In the genomic region with DNA sequence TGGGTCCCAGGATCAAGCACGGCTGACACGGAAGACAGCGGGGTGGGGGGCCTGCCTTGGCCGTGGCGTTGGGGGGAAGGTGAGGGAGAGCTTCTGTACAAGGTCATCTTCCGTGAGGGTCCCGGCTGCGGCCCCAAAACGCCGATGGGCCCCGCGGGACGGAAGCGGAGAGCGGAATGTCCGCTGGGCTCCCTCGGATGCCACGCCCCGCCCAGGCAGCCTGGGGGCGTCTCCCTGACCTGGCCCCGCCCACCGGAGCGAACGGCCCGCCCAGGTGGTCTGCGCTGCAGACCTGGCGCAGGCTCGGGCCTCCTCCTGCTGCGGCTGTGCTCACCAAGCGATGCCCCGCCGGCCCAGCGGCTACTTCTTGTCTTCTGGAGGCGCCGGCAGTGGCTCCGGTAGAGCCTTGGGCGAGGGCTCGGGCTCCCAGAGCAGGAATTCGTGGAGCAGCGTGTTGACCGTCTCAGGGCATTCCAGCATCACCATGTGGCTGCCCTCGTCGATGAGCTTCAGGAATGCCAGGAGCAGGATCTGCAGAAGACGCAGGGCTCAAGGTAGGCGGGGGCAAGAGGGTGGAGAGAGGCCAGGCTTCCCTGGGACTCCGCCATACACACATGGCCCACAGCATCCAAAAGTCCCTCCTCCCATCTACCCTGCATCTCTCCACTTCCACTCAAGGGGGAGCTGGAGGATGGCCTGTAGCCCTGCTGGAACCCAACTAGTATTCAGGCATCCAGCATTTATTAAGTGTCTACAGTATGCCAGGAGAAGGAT, we compare ENCODE assay signal across 8 cellular contexts. TPM values are rescaled to one million over a fixed set of nuclear protein-coding genes. Genes with fewer than 3 reads are reported as not detected.
DNase-seq lines count a peak whose midpoint lies in the region; ATAC-seq and TF ChIP-seq lines count a peak whose summit lies in the region.

No MANE protein-coding gene starts in this region.

- H3K9me2 ChIP-seq in neural cell (ENCODE audit: insufficient read depth, low read length), result no peaks in the 10 kb centered on the region

- peak; percentile 82 for TF ChIP-seq CTCF in Panc1 (IDR thresholded peaks at IDR 0.05)
- peak; percentile 86 for TF ChIP-seq CTCF in fibroblast of pulmonary artery (IDR thresholded peaks at IDR 0.05; ENCODE audit: low read length, missing control alignments)
- peak; percentile 36 for TF ChIP-seq CTCF in neural cell (IDR thresholded peaks at IDR 0.05; ENCODE audit: poor library complexity, severe bottlenecking)

- H3K4me3 Mint-ChIP-seq in activated T-helper 1 cell treated with anti-CD3 and anti-CD28 coated beads, Interleukin-12 subunit alpha, Interleukin-12 subunit beta, Interleukin-2, Interleukin-4 antibody, amounts not matched to agents 30 ng/mL and 10 ng/mL and 1 ng/mL, durations not matched to agents 14 hours and 24 hours and 36 hours, result peak overlapping the region; percentile 85

- H3K27me3 Mint-ChIP-seq in activated T-helper 1 cell treated with anti-CD3 and anti-CD28 coated beads, Interleukin-12 subunit alpha, Interleukin-12 subunit beta, Interleukin-2, Interleukin-4 antibody, amounts not matched to agents 30 ng/mL and 10 ng/mL and 1 ng/mL, durations not matched to agents 14 hours and 24 hours and 36 hours (ENCODE audit: insufficient read depth), result no peaks in the 10 kb centered on the region

- H3K9me3 ChIP-seq in Panc1 (ENCODE audit: control insufficient read depth, insufficient read depth, low read depth, low read length) (no peaks in the 10 kb centered on the region), neural cell (ENCODE audit: low read length) (no peaks in the 10 kb centered on the region), subcutaneous abdominal adipose tissue (ENCODE audit: control insufficient read depth in 5 of 5, low read length in 5 of 5) (no peaks in the 10 kb centered on the region)

- peaks cover 2% of the 10 kb centered on the region for H3K36me3 Mint-ChIP-seq in activated T-helper 1 cell treated with anti-CD3 and anti-CD28 coated beads, Interleukin-12 subunit alpha, Interleukin-12 subunit beta, Interleukin-2, Interleukin-4 antibody, amounts not matched to agents 30 ng/mL and 10 ng/mL and 1 ng/mL, durations not matched to agents 14 hours and 24 hours and 36 hours (ENCODE audit: low read depth)

- H3K36me3 ChIP-seq in ACC112 (ENCODE audit: insufficient read depth, low read length) (peaks cover 4% of the 10 kb centered on the region; the same call in 1 of the 2 replicates), Panc1 (ENCODE audit: control insufficient read depth, insufficient read depth, low read length) (no peaks in the 10 kb centered on the region), neural cell (ENCODE audit: insufficient read depth, low read length) (peaks cover 6% of the 10 kb centered on the region), subcutaneous abdominal adipose tissue (ENCODE audit: control insufficient read depth in 5 of 5, insufficient read depth in 5 of 5, low read length in 5 of 5) (peaks cover 0 to 6% (median 0%) of the 10 kb centered on the region in 5 donors)

- no TSS peak for BruUV-seq in Panc1 (replicated peaks; lab: Mats Ljungman, UMichigan)

- in situ Hi-C loops in Panc1 (cut with HindIII; ENCODE audit: low pct_unique_long_range_greater_than_20kb, low sequenced_read_pairs), result no loop called here

- no peaks in the 10 kb centered on the region for H3K9me3 Mint-ChIP-seq in activated T-helper 1 cell treated with anti-CD3 and anti-CD28 coated beads, Interleukin-12 subunit alpha, Interleukin-12 subunit beta, Interleukin-2, Interleukin-4 antibody, amounts not matched to agents 30 ng/mL and 10 ng/mL and 1 ng/mL, durations not matched to agents 14 hours and 24 hours and 36 hours

- CTCF ChIA-PET in Panc1 (lab: Charles Lee), result interaction anchor here (0.7 to 1.4 kb wide), 7 partner anchors 13 to 176 kb away, joined by 3 to 10 read pairs (median 5); partner anchors contain the start of genes MRPL34 and NR2F6

- H3K4me3 ChIP-seq in ACC112 (ENCODE audit: low read depth, low read length), result peak overlapping the region; percentile 81
- H3K4me3 ChIP-seq in Panc1 (ENCODE audit: low read depth in 2 of 2, low read length in 2 of 2), result peak overlapping the region; percentile 52 to 59
- peak overlapping the region; percentile 66 for H3K4me3 ChIP-seq in fibroblast of pulmonary artery (replicated peaks; ENCODE audit: low read depth, low read length)
- no peak overlapping the region for H3K4me3 ChIP-seq in neural cell (ENCODE audit: low read length)
- peak overlapping the region; percentile 63 to 73 (median 70) for H3K4me3 ChIP-seq in subcutaneous abdominal adipose tissue (ENCODE audit: low read depth in 1 of 5, low read length in 5 of 5)

- intact Hi-C loops in Panc1 (cut with micrococcal nuclease; ENCODE audit: unreplicated experiment), result no loop called here
- intact Hi-C loops in activated T-helper 1 cell treated with anti-CD3 and anti-CD28 coated beads, Interleukin-12 subunit alpha, Interleukin-12 subunit beta, Interleukin-2, Interleukin-4 antibody, amounts not matched to agents 30 ng/mL and 10 ng/mL and 1 ng/mL, durations not matched to agents 14 hours and 24 hours and 36 hours (cut with micrococcal nuclease), result loop anchor here (1.0 to 5.0 kb wide), 8 partner anchors 10 to 174 kb away; partner anchors contain the start of genes BABAM1, GTPBP3, MRPL34 and NR2F6

- H3K4me2 ChIP-seq in neural cell (ENCODE audit: low read length), result no peak overlapping the region

- ATAC-seq in GM18517 (IDR thresholded peaks at IDR 0.05; ENCODE audit: unreplicated experiment), result peak; percentile 85
- ATAC-seq in HG03066 (IDR thresholded peaks at IDR 0.05; ENCODE audit: low read depth, unreplicated experiment), result peak; percentile 65
- peak; percentile 93 for ATAC-seq in Panc1

- POLR2A ChIA-PET in Panc1 (lab: Charles Lee), result interaction anchor here (0.7 kb wide), 2 partner anchors 13 kb away, joined by 3 to 4 read pairs; partner anchors contain the start of gene MRPL34

- no peaks in the 10 kb centered on the region for H3K79me2 ChIP-seq in ACC112 (ENCODE audit: control insufficient read depth, insufficient read depth, low read length, unreplicated experiment)
- no peaks in the 10 kb centered on the region for H3K79me2 ChIP-seq in neural cell (replicated peaks; ENCODE audit: insufficient read depth, low read length)

- H3K9ac ChIP-seq in neural cell (ENCODE audit: low read length) (no peak overlapping the region), subcutaneous abdominal adipose tissue (ENCODE audit: low read length in 5 of 5) (peak overlapping the region in 3 of 5 donors; percentile 38 to 45 (median 43))

- H3F3A ChIP-seq in neural cell (ENCODE audit: insufficient read depth, low read length, poor library complexity, severe bottlenecking), result no peaks in the 10 kb centered on the region

- H4K20me1 ChIP-seq in neural cell (ENCODE audit: insufficient read depth), result no peaks in the 10 kb centered on the region

- H3K4me1 ChIP-seq in ACC112 (ENCODE audit: control insufficient read depth, insufficient read depth, low read length, unreplicated experiment) (no peaks in the 10 kb centered on the region), Panc1 (ENCODE audit: control insufficient read depth, insufficient read depth, low read length) (peaks cover 3% of the 10 kb centered on the region; the same call in 1 of the 2 replicates), subcutaneous abdominal adipose tissue (ENCODE audit: control insufficient read depth in 5 of 5, insufficient read depth in 5 of 5, low read length in 5 of 5) (peaks cover 0 to 14% (median 10%) of the 10 kb centered on the region in 5 donors)

- DNase-seq in Panc1 (ENCODE audit: low read depth, low spot score) (peak; percentile 72), fibroblast of pulmonary artery (ENCODE audit: low read depth) (peak; percentile 90)
- peak; percentile 69 for DNase-seq in activated T-helper 1 cell treated with anti-CD3 and anti-CD28 coated beads, Interleukin-12 subunit alpha, Interleukin-12 subunit beta, Interleukin-2, Interleukin-4 antibody, amounts not matched to agents 30 ng/mL and 10 ng/mL and 1 ng/mL, durations not matched to agents 14 hours and 24 hours and 36 hours (ENCODE audit: low spot score)

- peak overlapping the region; percentile 91 for H2AFZ ChIP-seq in ACC112 (ENCODE audit: low read length, unreplicated experiment)
- H2AFZ ChIP-seq in neural cell (ENCODE audit: low read depth, low read length), result no peak overlapping the region

- peak overlapping the region; percentile 87 for H3K27ac Mint-ChIP-seq in activated T-helper 1 cell treated with anti-CD3 and anti-CD28 coated beads, Interleukin-12 subunit alpha, Interleukin-12 subunit beta, Interleukin-2, Interleukin-4 antibody, amounts not matched to agents 30 ng/mL and 10 ng/mL and 1 ng/mL, durations not matched to agents 14 hours and 24 hours and 36 hours

- no peaks in the 10 kb centered on the region for H3K27me3 ChIP-seq in ACC112 (ENCODE audit: insufficient read depth, low read length)
- no peaks in the 10 kb centered on the region for H3K27me3 ChIP-seq in Panc1 (ENCODE audit: control insufficient read depth, insufficient read depth, low read length)
- no peaks in the 10 kb centered on the region for H3K27me3 ChIP-seq in neural cell (ENCODE audit: insufficient read depth, low read depth, low read length)
- peaks cover 0 to 5% (median 0%) of the 10 kb centered on the region in 5 donors for H3K27me3 ChIP-seq in subcutaneous abdominal adipose tissue (ENCODE audit: control insufficient read depth in 5 of 5, insufficient read depth in 4 of 5, low read length in 5 of 5)

- TF ChIP-seq RAD21 in neural cell (conservative IDR thresholded peaks at IDR 0.05), result peak; percentile 16

- H3K27ac ChIP-seq in ACC112 (ENCODE audit: low read depth, low read length) (no peak overlapping the region), Panc1 (ENCODE audit: low read length) (peak overlapping the region; percentile 71), neural cell (ENCODE audit: low read length) (no peak overlapping the region), subcutaneous abdominal adipose tissue (ENCODE audit: low read depth, low read length) (no peak overlapping the region)

- no peak for TF ChIP-seq EP300 in neural cell (conservative IDR thresholded peaks at IDR 0.05; ENCODE audit: poor library complexity, severe bottlenecking)

- no peaks in the 10 kb centered on the region for H3K4me1 Mint-ChIP-seq in activated T-helper 1 cell treated with anti-CD3 and anti-CD28 coated beads, Interleukin-12 subunit alpha, Interleukin-12 subunit beta, Interleukin-2, Interleukin-4 antibody, amounts not matched to agents 30 ng/mL and 10 ng/mL and 1 ng/mL, durations not matched to agents 14 hours and 24 hours and 36 hours (ENCODE audit: low read depth)

RNA-seq across cellular contexts. Expression of gene ABHD8, which starts 10.7 kb away (rescaled TPM):
- total RNA-seq in Panc1 (2021; ENCODE audit: unreplicated experiment), result 19.6 TPM
- polyA plus RNA-seq in Panc1 (2012; ENCODE audit: insufficient read length), result 30.1 TPM
- total RNA-seq in activated T-helper 1 cell treated with anti-CD3 and anti-CD28 coated beads, Interleukin-12 subunit alpha, Interleukin-12 subunit beta, Interleukin-2, Interleukin-4 antibody, amounts not matched to agents 30 ng/mL and 10 ng/mL and 1 ng/mL, durations not matched to agents 14 hours and 24 hours and 36 hours, result 8.8 and 9.0 TPM in 2 replicates
- 28.1 and 31.6 TPM in 2 replicates for polyA plus RNA-seq in neural cell
- 29.6 and 31.9 TPM in 2 replicates for polyA minus RNA-seq in neural cell

RNA-seq across cellular contexts. Expression of gene ANKLE1, which starts 10.8 kb away (rescaled TPM):
- 1.1 TPM for total RNA-seq in Panc1 (2021; ENCODE audit: unreplicated experiment)
- polyA plus RNA-seq in Panc1 (2012; ENCODE audit: insufficient read length), result 1.4 TPM
- 13.4 and 13.8 TPM in 2 replicates for total RNA-seq in activated T-helper 1 cell treated with anti-CD3 and anti-CD28 coated beads, Interleukin-12 subunit alpha, Interleukin-12 subunit beta, Interleukin-2, Interleukin-4 antibody, amounts not matched to agents 30 ng/mL and 10 ng/mL and 1 ng/mL, durations not matched to agents 14 hours and 24 hours and 36 hours
- 9.3 and 12.4 TPM in 2 replicates for polyA plus RNA-seq in neural cell
- polyA minus RNA-seq in neural cell, result 1.3 and 2.9 TPM in 2 replicates

RNA-seq across cellular contexts. Expression of gene MRPL34, which starts 13.2 kb away (rescaled TPM):
- 87.7 TPM for total RNA-seq in Panc1 (2021; ENCODE audit: unreplicated experiment)
- 94.2 TPM for polyA plus RNA-seq in Panc1 (2012; ENCODE audit: insufficient read length)
- 108 and 118 TPM in 2 replicates for total RNA-seq in activated T-helper 1 cell treated with anti-CD3 and anti-CD28 coated beads, Interleukin-12 subunit alpha, Interleukin-12 subunit beta, Interleukin-2, Interleukin-4 antibody, amounts not matched to agents 30 ng/mL and 10 ng/mL and 1 ng/mL, durations not matched to agents 14 hours and 24 hours and 36 hours
- 61.7 and 85.1 TPM in 2 replicates for polyA plus RNA-seq in neural cell
- polyA minus RNA-seq in neural cell, result 15.8 and 24.3 TPM in 2 replicates

RNA-seq across cellular contexts. Expression of gene DDA1, which starts 16.9 kb away (rescaled TPM):
- total RNA-seq in Panc1 (2021; ENCODE audit: unreplicated experiment), result 56.0 TPM
- polyA plus RNA-seq in Panc1 (2012; ENCODE audit: insufficient read length), result 84.8 TPM
- 45.3 and 50.2 TPM in 2 replicates for total RNA-seq in activated T-helper 1 cell treated with anti-CD3 and anti-CD28 coated beads, Interleukin-12 subunit alpha, Interleukin-12 subunit beta, Interleukin-2, Interleukin-4 antibody, amounts not matched to agents 30 ng/mL and 10 ng/mL and 1 ng/mL, durations not matched to agents 14 hours and 24 hours and 36 hours
- polyA plus RNA-seq in neural cell, result 25.4 and 26.3 TPM in 2 replicates
- 13.1 and 21.0 TPM in 2 replicates for polyA minus RNA-seq in neural cell

RNA-seq across cellular contexts. Expression of gene BABAM1, which starts 25.2 kb away (rescaled TPM):
- 79.5 TPM for total RNA-seq in Panc1 (2021; ENCODE audit: unreplicated experiment)
- 119 TPM for polyA plus RNA-seq in Panc1 (2012; ENCODE audit: insufficient read length)
- total RNA-seq in activated T-helper 1 cell treated with anti-CD3 and anti-CD28 coated beads, Interleukin-12 subunit alpha, Interleukin-12 subunit beta, Interleukin-2, Interleukin-4 antibody, amounts not matched to agents 30 ng/mL and 10 ng/mL and 1 ng/mL, durations not matched to agents 14 hours and 24 hours and 36 hours, result 114 and 120 TPM in 2 replicates
- 123 and 132 TPM in 2 replicates for polyA plus RNA-seq in neural cell
- 57.6 and 70.8 TPM in 2 replicates for polyA minus RNA-seq in neural cell

Comparison
In these comparisons a context has a peak if more than half of its experiments do, and no peak if none do; other contexts are left out.
1. CTCF ChIP-seq: peak in every context shown above with its lines; median percentile 86 in fibroblast of pulmonary artery; 82 in Panc1; 36 in neural cell.